In genomic region chr4:3337811-3338210, GRCh38 we compare ENCODE assay signal across 22 cellular contexts. TPM values are rescaled to one million over a fixed set of nuclear protein-coding genes. Genes with fewer than 3 reads are reported as not detected.
DNase-seq lines count a peak whose midpoint lies in the region; ATAC-seq, FAIRE-seq and TF ChIP-seq lines count a peak whose summit lies in the region.
"Had no signal": no experiment of that assay in that cellular context is flagged by ENCODE, and none has a peak within 500 bp of the region (broad histone marks: within the 10 kb centered on the region; RNA-seq: fewer than 3 reads in every experiment).

No MANE protein-coding gene starts in this region.

- dilution Hi-C loops in endothelial cell of umbilical vein (cut with MboI; ENCODE audit: extremely low pct_ligation_motif_present, low sequenced_read_pairs), result no loop called here

- no peaks in the 10 kb centered on the region for H3K27me3 ChIP-seq in BLaER1 treated with 17β-estradiol and CSF1 and Interleukin-3, amounts not matched to agents 10 nM and 100 nM
- H3K27me3 ChIP-seq in endothelial cell of umbilical vein (ENCODE audit: control insufficient read depth in 2 of 2, insufficient read depth in 2 of 2, low read length in 2 of 2), result no peaks in the 10 kb centered on the region

- POLR2A ChIA-PET in activated CD4-positive, alpha-beta T cell treated with anti-CD3 and anti-CD28 coated beads for 36 hours (lab: Charles Lee), result no interaction called here
- POLR2A ChIA-PET in endothelial cell of umbilical vein (lab: Charles Lee), result no interaction called here

- no TSS peak for BruUV-seq in endothelial cell of umbilical vein (replicated peaks; lab: Mats Ljungman, UMichigan)

- no peaks in the 10 kb centered on the region for H3K9me1 ChIP-seq in endothelial cell of umbilical vein (replicated peaks; ENCODE audit: control insufficient read depth, extremely low read depth, insufficient read depth, low read length)

- peaks cover 0 to 91% (median 74%) of the 10 kb centered on the region in 11 experiments; a peak in 20 of 22 replicates for H4K20me1 ChIP-seq in BLaER1 treated with 17β-estradiol and CSF1 and Interleukin-3, amounts not matched to agents 10 nM and 100 nM
- H4K20me1 ChIP-seq in endothelial cell of umbilical vein (replicated peaks; ENCODE audit: control insufficient read depth, extremely low read depth, insufficient read depth, low read length), result no peaks in the 10 kb centered on the region

- no peak overlapping the region for H2AFZ ChIP-seq in endothelial cell of umbilical vein (ENCODE audit: low read depth, low read length)

- no peak for TF ChIP-seq CTCF in endothelial cell of umbilical vein (IDR thresholded peaks at IDR 0.05; ENCODE audit: extremely low read depth in 1 of 2, insufficient read depth in 1 of 2, low read depth in 1 of 2, low read length in 2 of 2)

- H3K4me1 Mint-ChIP-seq in activated CD4-positive, alpha-beta T cell treated with anti-CD3 and anti-CD28 coated beads, Interleukin-2, amount 10 ng/mL, durations not matched to agents 24 days and 14 days, result peaks cover 2% of the 10 kb centered on the region
- H3K4me1 Mint-ChIP-seq in activated CD4-positive, alpha-beta T cell treated with anti-CD3 and anti-CD28 coated beads for 36 hours, result peaks cover 15% of the 10 kb centered on the region

- FAIRE-seq in endothelial cell of umbilical vein (lab: Jason Lieb, UNC), result no peak
- FAIRE-seq: GM12891 had no signal

- no peak for TF ChIP-seq POLR2A in endothelial cell of umbilical vein (IDR thresholded peaks at IDR 0.05; ENCODE audit: low read depth, low read length)

- intact Hi-C loops in activated CD4-positive, alpha-beta T cell treated with anti-CD3 and anti-CD28 coated beads, Interleukin-2, amount 10 ng/mL, durations not matched to agents 24 days and 14 days (cut with micrococcal nuclease), result no loop called here
- intact Hi-C loops in activated CD4-positive, alpha-beta T cell treated with anti-CD3 and anti-CD28 coated beads for 36 hours (cut with DNase I, micrococcal nuclease), result no loop called here
- intact Hi-C loops in endothelial cell of umbilical vein (cut with micrococcal nuclease), result no loop called here
- intact Hi-C loops in sciatic nerve (cut with DNase I), result no loop called here

- peaks cover 24% of the 10 kb centered on the region for H3K79me2 ChIP-seq in endothelial cell of umbilical vein (ENCODE audit: control insufficient read depth, insufficient read depth, low read length)

- no peak overlapping the region for H3K27ac Mint-ChIP-seq in activated CD4-positive, alpha-beta T cell treated with anti-CD3 and anti-CD28 coated beads, Interleukin-2, amount 10 ng/mL, durations not matched to agents 24 days and 14 days
- H3K27ac Mint-ChIP-seq in activated CD4-positive, alpha-beta T cell treated with anti-CD3 and anti-CD28 coated beads for 36 hours, result no peak overlapping the region
- H3K27ac Mint-ChIP-seq: HFFc6 had no signal

- H3K36me3 Mint-ChIP-seq in activated CD4-positive, alpha-beta T cell treated with anti-CD3 and anti-CD28 coated beads, Interleukin-2, amount 10 ng/mL, durations not matched to agents 24 days and 14 days (ENCODE audit: low read depth), result no peaks in the 10 kb centered on the region
- H3K36me3 Mint-ChIP-seq in activated CD4-positive, alpha-beta T cell treated with anti-CD3 and anti-CD28 coated beads for 36 hours (ENCODE audit: low read depth), result no peaks in the 10 kb centered on the region

- peak; percentile 36 for DNase-seq in activated CD4-positive, alpha-beta T cell treated with anti-CD3 and anti-CD28 coated beads, Interleukin-2, amount 10 ng/mL, durations not matched to agents 24 days and 14 days
- DNase-seq in activated CD4-positive, alpha-beta T cell treated with anti-CD3 and anti-CD28 coated beads for 36 hours, result no peak
- DNase-seq in endothelial cell of umbilical vein (ENCODE audit: low read depth, low spot score) (peak; percentile 51), sciatic nerve (ENCODE audit: low spot score) (no peak), UCSD-AML1 (lab: John Stamatoyannopoulos, UW; ENCODE audit: unreplicated experiment) (no peak)
- DNase-seq: 8988T; C1 segment of cervical spinal cord; CD4-positive, CD25-positive, alpha-beta regulatory T cell; CD8-positive, alpha-beta memory T cell; COR-L47; DMS 273 treated with DMSO at 0.1 percent for 48 hours; DMS53; DND-41; EL; GOT3; H7; HFFc6 had no signal

- peaks cover 0 to 32% (median 7%) of the 10 kb centered on the region in 11 experiments; a peak in 15 of 22 replicates for H3K36me3 ChIP-seq in BLaER1 treated with 17β-estradiol and CSF1 and Interleukin-3, amounts not matched to agents 10 nM and 100 nM
- H3K36me3 ChIP-seq in endothelial cell of umbilical vein (ENCODE audit: control insufficient read depth in 2 of 2, extremely low read depth in 1 of 2, insufficient read depth in 2 of 2, low read length in 2 of 2), result no peaks in the 10 kb centered on the region

- H3K4me2 ChIP-seq in BLaER1 treated with 17β-estradiol and CSF1 and Interleukin-3, amounts not matched to agents 10 nM and 100 nM, result peak overlapping the region in 9 of 11 experiments; percentile 55 to 85 (median 75); a peak in 17 of 22 replicates
- H3K4me2 ChIP-seq in endothelial cell of umbilical vein (ENCODE audit: insufficient read depth, low read length), result no peak overlapping the region

- peaks cover 2% of the 10 kb centered on the region for H3K27me3 Mint-ChIP-seq in activated CD4-positive, alpha-beta T cell treated with anti-CD3 and anti-CD28 coated beads, Interleukin-2, amount 10 ng/mL, durations not matched to agents 24 days and 14 days
- no peaks in the 10 kb centered on the region for H3K27me3 Mint-ChIP-seq in activated CD4-positive, alpha-beta T cell treated with anti-CD3 and anti-CD28 coated beads for 36 hours
- H3K27me3 Mint-ChIP-seq: CD4-positive, CD25-positive, alpha-beta regulatory T cell had no signal

- no peaks in the 10 kb centered on the region for H3K9me3 Mint-ChIP-seq in activated CD4-positive, alpha-beta T cell treated with anti-CD3 and anti-CD28 coated beads, Interleukin-2, amount 10 ng/mL, durations not matched to agents 24 days and 14 days
- no peaks in the 10 kb centered on the region for H3K9me3 Mint-ChIP-seq in activated CD4-positive, alpha-beta T cell treated with anti-CD3 and anti-CD28 coated beads for 36 hours (ENCODE audit: low read depth)
- H3K9me3 Mint-ChIP-seq: CD4-positive, CD25-positive, alpha-beta regulatory T cell; CD8-positive, alpha-beta memory T cell; HFFc6 had no signal

- H3K4me1 ChIP-seq in BLaER1 treated with 17β-estradiol and CSF1 and Interleukin-3, amounts not matched to agents 10 nM and 100 nM, result peaks cover 32 to 91% (median 81%) of the 10 kb centered on the region in 10 experiments
- peaks cover 20% of the 10 kb centered on the region for H3K4me1 ChIP-seq in endothelial cell of umbilical vein (ENCODE audit: control insufficient read depth, extremely low read depth, insufficient read depth, low read length)

- no peak for ATAC-seq in activated CD4-positive, alpha-beta T cell treated with anti-CD3 and anti-CD28 coated beads for 36 hours
- peak; percentile 36 for ATAC-seq in sciatic nerve
- ATAC-seq in GM18519 (IDR thresholded peaks at IDR 0.05; ENCODE audit: low FRiP score, unreplicated experiment), result no peak
- ATAC-seq: HCT116 had no signal

- H3K4me3 ChIP-seq in BLaER1 treated with 17β-estradiol and CSF1 and Interleukin-3, amounts not matched to agents 10 nM and 100 nM, result no peak overlapping the region
- no peak overlapping the region for H3K4me3 ChIP-seq in endothelial cell of umbilical vein (replicated peaks in 1 of 3; ENCODE audit: insufficient read depth in 1 of 3, low read depth in 1 of 3, low read length in 3 of 3)

- H3K9me3 ChIP-seq in BLaER1 treated with 17β-estradiol and CSF1 and Interleukin-3, amounts not matched to agents 10 nM and 100 nM (replicated peaks in 1 of 11), result no peaks in the 10 kb centered on the region
- H3K9me3 ChIP-seq in endothelial cell of umbilical vein (replicated peaks; ENCODE audit: control insufficient read depth, insufficient read depth, low read length), result no peaks in the 10 kb centered on the region

- peak overlapping the region in 2 of 11 experiments; percentile 19 to 48; a peak in 2 of 22 replicates for H3K9ac ChIP-seq in BLaER1 treated with 17β-estradiol and CSF1 and Interleukin-3, amounts not matched to agents 10 nM and 100 nM
- no peak overlapping the region for H3K9ac ChIP-seq in endothelial cell of umbilical vein (replicated peaks; ENCODE audit: extremely low read depth, insufficient read depth, low read length)

- no peak overlapping the region for H3K4me3 Mint-ChIP-seq in activated CD4-positive, alpha-beta T cell treated with anti-CD3 and anti-CD28 coated beads, Interleukin-2, amount 10 ng/mL, durations not matched to agents 24 days and 14 days
- no peak overlapping the region for H3K4me3 Mint-ChIP-seq in activated CD4-positive, alpha-beta T cell treated with anti-CD3 and anti-CD28 coated beads for 36 hours
- H3K4me3 Mint-ChIP-seq: CD4-positive, CD25-positive, alpha-beta regulatory T cell; CD8-positive, alpha-beta memory T cell; HFFc6 had no signal

- CTCF ChIA-PET in activated CD4-positive, alpha-beta T cell treated with anti-CD3 and anti-CD28 coated beads for 36 hours (lab: Charles Lee), result interaction anchor here (1.3 kb wide), 1 partner anchor 8 kb away, joined by 5 read pairs; no protein-coding TSS in a partner anchor
- CTCF ChIA-PET in endothelial cell of umbilical vein (lab: Charles Lee), result interaction anchor here (1.2 kb wide), 1 partner anchor 8 kb away, joined by 4 read pairs; no protein-coding TSS in a partner anchor

- peak overlapping the region in 4 of 11 experiments; percentile 32 to 58 (median 40); a peak in 6 of 22 replicates for H3K27ac ChIP-seq in BLaER1 treated with 17β-estradiol and CSF1 and Interleukin-3, amounts not matched to agents 10 nM and 100 nM
- H3K27ac ChIP-seq in endothelial cell of umbilical vein (ENCODE audit: insufficient read depth, low read depth, low read length), result no peak overlapping the region
- H3K27ac ChIP-seq: HL-60 had no signal

TF ChIP-seq in endothelial cell of umbilical vein, 7 proteins besides CTCF, POLR2A, EP300 and RAD21 (continues in another document):
- TF ChIP-seq JUN (IDR thresholded peaks at IDR 0.05; ENCODE audit: borderline replicate concordance, insufficient read depth, insufficient read length, low read depth), result no peak
- no peak for TF ChIP-seq POLR2AphosphoS5 (IDR thresholded peaks at IDR 0.05; ENCODE audit: insufficient read depth, low read depth, low read length)

RNA-seq across cellular contexts. Expression of gene RGS12, which starts 45.0 kb away (rescaled TPM):
- total RNA-seq in activated CD4-positive, alpha-beta T cell treated with anti-CD3 and anti-CD28 coated beads, Interleukin-2, amount 10 ng/mL, durations not matched to agents 24 days and 14 days, result 3.3 and 3.7 TPM in 2 replicates
- total RNA-seq in activated CD4-positive, alpha-beta T cell treated with anti-CD3 and anti-CD28 coated beads for 36 hours, result 1 to 10 TPM; 8.0 to 9.4 TPM
- 75.4 and 78.0 TPM in 2 replicates for total RNA-seq in endothelial cell of umbilical vein
- polyA plus RNA-seq in endothelial cell of umbilical vein, result 38.1 and 65.2 TPM in 2 replicates
- polyA plus RNA-seq in endothelial cell of umbilical vein (2011; cell fraction: cytosol; rRNA removed), result 25.3 and 31.2 TPM in 2 replicates
- polyA plus RNA-seq in endothelial cell of umbilical vein (2011; cell fraction: nucleus; rRNA removed), result 102 and 126 TPM in 2 replicates
- polyA plus RNA-seq in endothelial cell of umbilical vein (2012), result 38.5 and 42.4 TPM in 2 replicates
- 49.0 and 68.5 TPM in 2 replicates for polyA minus RNA-seq in endothelial cell of umbilical vein
- 2.3 TPM for polyA minus RNA-seq in endothelial cell of umbilical vein (2011; cell fraction: cytosol; rRNA and poly(A)+ RNA removed)
- polyA minus RNA-seq in endothelial cell of umbilical vein (2011; cell fraction: nucleus; rRNA and poly(A)+ RNA removed), result 62.7 and 105 TPM in 2 replicates
- 40.7 TPM for total RNA-seq in sciatic nerve

Comparison
In these comparisons a context has a peak if more than half of its experiments do, and no peak if none do; other contexts are left out.
1. DNase-seq: peak in activated CD4-positive, alpha-beta T cell treated with anti-CD3 and anti-CD28 coated beads, Interleukin-2, amount 10 ng/mL, durations not matched to agents 24 days and 14 days (single experiment) and endothelial cell of umbilical vein (single experiment); none in activated CD4-positive, alpha-beta T cell treated with anti-CD3 and anti-CD28 coated beads for 36 hours (single experiment), sciatic nerve (single experiment) and UCSD-AML1 (single experiment).